In genomic region chr2:219388127-219388844, GRCh38 we compare ENCODE assay signal across 8 cellular contexts. TPM values are rescaled to one million over a fixed set of nuclear protein-coding genes. Genes with fewer than 3 reads are reported as not detected.
DNase-seq lines count a peak whose midpoint lies in the region; ATAC-seq and TF ChIP-seq lines count a peak whose summit lies in the region.

No MANE protein-coding gene starts in this region.

- no peaks in the 10 kb centered on the region for H3K27me3 ChIP-seq in psoas muscle (ENCODE audit: insufficient read depth in 3 of 3, low read length in 2 of 3)

- H3K4me3 ChIP-seq in psoas muscle (peak overlapping the region; percentile 86), urinary bladder (ENCODE audit: low read depth, low read length) (no peak overlapping the region)

- in situ Hi-C loops in GM13977 (cut with MboI; ENCODE audit: low pct_unique_long_range_greater_than_20kb, low sequenced_read_pairs, unreplicated experiment), result no loop called here

- WGBS in psoas muscle, 3 donors, result 1% methylated on average over 44 to 73 of the region's 78 CpGs
- 2% methylated on average over 72 of the region's 78 CpGs for WGBS in urinary bladder

- intact Hi-C loops in left ventricle myocardium superior (cut with micrococcal nuclease), result no loop called here
- intact Hi-C loops in psoas muscle (cut with DNase I), result loop anchor here in 1 of 2 donors (5.0 to 10.0 kb wide), 2 partner anchors 106 to 223 kb away; partner anchors contain the start of gene NHEJ1

- TF ChIP-seq CTCF in GM13977 (IDR thresholded peaks at IDR 0.05; ENCODE audit: extremely low read depth, insufficient read depth, missing control alignments), result peak; percentile 78
- peak; percentile 67 for TF ChIP-seq CTCF in psoas muscle (IDR thresholded peaks at IDR 0.05)

- no peaks in the 10 kb centered on the region for H3K9me3 ChIP-seq in psoas muscle

- ATAC-seq in HG02885 (IDR thresholded peaks at IDR 0.05; ENCODE audit: poor library complexity, unreplicated experiment) (peak; percentile 80), left ventricle myocardium superior (peak; percentile 86), psoas muscle (peak; percentile 86 to 90 (median 88))

- DNase-seq in GM13977 (ENCODE audit: low spot score), result peak; percentile 99
- peak; percentile 92 for DNase-seq in NCI-H146 (lab: John Stamatoyannopoulos, UW)
- DNase-seq in T-helper 1 cell, result peak; percentile 96 to 100 (median 99)
- DNase-seq in amygdala (lab: John Stamatoyannopoulos, UW), result peak; percentile 67 to 100 (median 99)
- DNase-seq in left ventricle myocardium superior, result peak; percentile 99
- peak; percentile 99 for DNase-seq in psoas muscle

- H3K27ac ChIP-seq in psoas muscle, result peak overlapping the region; percentile 91
- H3K27ac ChIP-seq in urinary bladder (ENCODE audit: low read depth), result peak overlapping the region; percentile 25

- H3K4me1 ChIP-seq in psoas muscle, result peaks cover 5% of the 10 kb centered on the region
- H3K4me1 ChIP-seq in urinary bladder (ENCODE audit: insufficient read depth), result peaks cover 3% of the 10 kb centered on the region

- H3K36me3 ChIP-seq in psoas muscle (ENCODE audit: insufficient read depth in 1 of 2, low read depth in 1 of 2), result peaks cover 0 to 33% of the 10 kb centered on the region in 2 donors
- no peaks in the 10 kb centered on the region for H3K36me3 ChIP-seq in urinary bladder (ENCODE audit: insufficient read depth)

RNA-seq across cellular contexts. Expression of gene DNPEP, which starts 0.6 kb away (rescaled TPM):
- total RNA-seq in left ventricle myocardium superior (74.8 TPM), psoas muscle (10 to 100 TPM; 60.9 to 88.3 (median 63.9) TPM), urinary bladder (36.9 TPM)
- polyA plus RNA-seq in psoas muscle (10 to 100 TPM; 46.7 to 93.1 (median 68.7) TPM), urinary bladder (96.8 TPM)

RNA-seq across cellular contexts. Expression of gene DES, which starts 29.9 kb away (rescaled TPM):
- 14,457 TPM for total RNA-seq in left ventricle myocardium superior
- over 10,000 TPM; 12,653 to 14,820 (median 13,821) TPM for total RNA-seq in psoas muscle
- over 10,000 TPM in 2 of 3 donors, 1,000 to 10,000 TPM in 1; 8,143 to 13,925 (median 13,727) TPM for polyA plus RNA-seq in psoas muscle
- 1,909 TPM for total RNA-seq in urinary bladder
- polyA plus RNA-seq in urinary bladder, result 8,236 TPM

RNA-seq across cellular contexts. Expression of gene SPEG, which starts 46.4 kb away (rescaled TPM):
- total RNA-seq in left ventricle myocardium superior (111 TPM), psoas muscle (100 to 1,000 TPM; 239 to 419 (median 304) TPM), urinary bladder (31.2 TPM)
- polyA plus RNA-seq in psoas muscle (100 to 1,000 TPM in 2 of 3 donors, 10 to 100 TPM in 1; 34.8 to 190 (median 133) TPM), urinary bladder (226 TPM)

RNA-seq across cellular contexts. Expression of gene RESP18, which starts 55.7 kb away (rescaled TPM):
- total RNA-seq in left ventricle myocardium superior (not detected), psoas muscle (not detected), urinary bladder (not detected)
- polyA plus RNA-seq in psoas muscle (not detected), urinary bladder (not detected)
